In genomic region chr2:96100893-96101304, GRCh38 we compare ENCODE assay signal across 21 cellular contexts. TPM values are rescaled to one million over a fixed set of nuclear protein-coding genes. Genes with fewer than 3 reads are reported as not detected.
DNase-seq lines count a peak whose midpoint lies in the region; ATAC-seq and TF ChIP-seq lines count a peak whose summit lies in the region.
"Had no signal": no experiment of that assay in that cellular context is flagged by ENCODE, and none has a peak within 500 bp of the region (broad histone marks: within the 10 kb centered on the region; RNA-seq: fewer than 3 reads in every experiment).

No MANE protein-coding gene starts in this region.

- H3K27ac ChIP-seq in heart left ventricle, result peak overlapping the region in 3 of 12 donors; percentile 8 to 89 (median 87)
- no peak overlapping the region for H3K27ac ChIP-seq in ascending aorta
- H3K27ac ChIP-seq in neural progenitor cell, result no peak overlapping the region
- H3K27ac ChIP-seq in aorta (ENCODE audit: low read depth in 1 of 2, low read length in 2 of 2), result no peak overlapping the region
- H3K27ac ChIP-seq: tibial nerve had no signal

- intact Hi-C loops in heart left ventricle (cut with DNase I), result no loop called here
- intact Hi-C loops in cardiac septum (cut with DNase I), result no loop called here
- intact Hi-C loops in ascending aorta (cut with DNase I), result no loop called here
- intact Hi-C loops in aorta (cut with DNase I), result no loop called here

- peaks cover 0 to 13% (median 10%) of the 10 kb centered on the region in 12 donors for H3K9me3 ChIP-seq in heart left ventricle
- H3K9me3 ChIP-seq in ascending aorta, result peaks cover 5 to 9% of the 10 kb centered on the region in 2 donors
- H3K9me3 ChIP-seq in neural progenitor cell (ENCODE audit: low read depth), result no peaks in the 10 kb centered on the region
- H3K9me3 ChIP-seq in aorta (ENCODE audit: control insufficient read depth, low read length), result peaks cover 8% of the 10 kb centered on the region

- no peak for TF ChIP-seq CTCF in heart left ventricle (IDR thresholded peaks at IDR 0.05)
- no peak for TF ChIP-seq CTCF in ascending aorta (IDR thresholded peaks at IDR 0.05)
- TF ChIP-seq CTCF in neural progenitor cell (IDR thresholded peaks at IDR 0.05), result no peak

- no peaks in the 10 kb centered on the region for H3K36me3 ChIP-seq in heart left ventricle
- no peaks in the 10 kb centered on the region for H3K36me3 ChIP-seq in ascending aorta
- no peaks in the 10 kb centered on the region for H3K36me3 ChIP-seq in neural progenitor cell
- H3K36me3 ChIP-seq in aorta (ENCODE audit: control insufficient read depth in 1 of 2, insufficient read depth in 2 of 2, low read length in 1 of 2), result no peaks in the 10 kb centered on the region
- H3K36me3 ChIP-seq: esophagus muscularis mucosa, tibial nerve had no signal

- H3K79me2 ChIP-seq in neural progenitor cell (ENCODE audit: low read depth), result no peaks in the 10 kb centered on the region

- H3K4me3 ChIP-seq in heart left ventricle, result no peak overlapping the region
- no peak overlapping the region for H3K4me3 ChIP-seq in ascending aorta
- H3K4me3 ChIP-seq in neural progenitor cell, result no peak overlapping the region
- H3K4me3 ChIP-seq in aorta (ENCODE audit: low read length in 2 of 2), result no peak overlapping the region
- H3K4me3 ChIP-seq: esophagus muscularis mucosa, GM23338, tibial nerve had no signal

- ATAC-seq in heart left ventricle (no peak), aorta (ENCODE audit: low FRiP score) (no peak), GM18909 (IDR thresholded peaks at IDR 0.05; ENCODE audit: poor library complexity, unreplicated experiment) (no peak)
- ATAC-seq: GM23338; stimulated activated memory B cell treated with anti-CD40 and anti-IgM and Interleukin-4, amounts not matched to agents 10 μg/mL and 1 μg/mL and 100 μg/mL, for 72 hours had no signal

- peak overlapping the region; percentile 86 for H2AFZ ChIP-seq in neural progenitor cell (replicated peaks)

- H3K9me3 Mint-ChIP-seq in neural progenitor cell (peaks cover 12% of the 10 kb centered on the region), immature natural killer cell (peaks cover 3 to 9% (median 6%) of the 10 kb centered on the region in 6 donors)

- H3F3A ChIP-seq in neural progenitor cell (ENCODE audit: low read depth), result no peaks in the 10 kb centered on the region

- H3K9ac ChIP-seq in neural progenitor cell, result no peak overlapping the region

- H3K27me3 ChIP-seq in heart left ventricle (no peaks in the 10 kb centered on the region), ascending aorta (no peaks in the 10 kb centered on the region), neural progenitor cell (no peaks in the 10 kb centered on the region), aorta (ENCODE audit: control insufficient read depth in 1 of 2, insufficient read depth in 2 of 2, low read length in 1 of 2) (no peaks in the 10 kb centered on the region)
- H3K27me3 ChIP-seq: esophagus muscularis mucosa, tibial nerve had no signal

- H3K27me3 Mint-ChIP-seq in neural progenitor cell (ENCODE audit: insufficient read depth, low read depth) (peaks cover 3% of the 10 kb centered on the region), immature natural killer cell (ENCODE audit: low read depth in 3 of 3) (no peaks in the 10 kb centered on the region)
- H3K27me3 Mint-ChIP-seq: IgD-negative memory B cell; stimulated activated memory B cell treated with anti-CD40 and anti-IgM and Interleukin-4, amounts not matched to agents 10 μg/mL and 1 μg/mL and 100 μg/mL, for 72 hours had no signal

- H3K4me3 Mint-ChIP-seq in neural progenitor cell, result no peak overlapping the region
- no peak overlapping the region for H3K4me3 Mint-ChIP-seq in immature natural killer cell
- H3K4me3 Mint-ChIP-seq: CD8-positive, alpha-beta memory T cell; GM23338; naive B cell; stimulated activated memory B cell treated with anti-CD40 and anti-IgM and Interleukin-4, amounts not matched to agents 10 μg/mL and 1 μg/mL and 100 μg/mL, for 72 hours had no signal

- H3K4me1 Mint-ChIP-seq in neural progenitor cell, result peaks cover 7% of the 10 kb centered on the region
- no peaks in the 10 kb centered on the region for H3K4me1 Mint-ChIP-seq in immature natural killer cell
- H3K4me1 Mint-ChIP-seq: CD8-positive, alpha-beta memory T cell had no signal

- H3K4me1 ChIP-seq in heart left ventricle (peaks cover 18 to 51% (median 29%) of the 10 kb centered on the region in 12 donors), ascending aorta (peaks cover 3 to 8% of the 10 kb centered on the region in 2 donors), neural progenitor cell (peaks cover 4% of the 10 kb centered on the region), aorta (ENCODE audit: control insufficient read depth in 1 of 2, insufficient read depth in 2 of 2, low read length in 2 of 2) (no peaks in the 10 kb centered on the region)

- peak in 3 of 5 donors; percentile 5 to 37 (median 16) for DNase-seq in heart left ventricle
- no peak for DNase-seq in cardiac septum (ENCODE audit: low spot score)
- peak; percentile 4 to 47 for DNase-seq in ascending aorta (ENCODE audit: low spot score in 2 of 2)
- no peak for DNase-seq in neural progenitor cell (ENCODE audit: low spot score)
- DNase-seq in aorta, result peak; percentile 25 to 42
- no peak for DNase-seq in immature natural killer cell
- no peak for DNase-seq in hypothalamus (lab: John Stamatoyannopoulos, UW)
- DNase-seq: activated CD4-positive, alpha-beta T cell treated with anti-CD3 and anti-CD28 coated beads, Interleukin-2, amount 50 U/mL, for 1 hour; MV-4-11; naive B cell; NCI-H1930 had no signal

- 91 to 95% (median 93%) methylated on average over 3 of the region's 3 CpGs for WGBS in heart left ventricle, 4 donors
- 91 to 93% methylated on average over 3 of the region's 3 CpGs for WGBS in aorta, 2 donors

- TF ChIP-seq POLR2A in heart left ventricle (IDR thresholded peaks at IDR 0.05), result no peak

- no peak overlapping the region for H3K4me2 ChIP-seq in neural progenitor cell
- H3K4me2 ChIP-seq: GM23338 had no signal

- H3K27ac Mint-ChIP-seq in neural progenitor cell (peak overlapping the region; percentile 37), immature natural killer cell (no peak overlapping the region)
- H3K27ac Mint-ChIP-seq: GM23338; naive B cell; stimulated activated memory B cell treated with anti-CD40 and anti-IgM and Interleukin-4, amounts not matched to agents 10 μg/mL and 1 μg/mL and 100 μg/mL, for 72 hours had no signal

- H4K20me1 ChIP-seq in neural progenitor cell (ENCODE audit: low read depth), result no peaks in the 10 kb centered on the region

- no peaks in the 10 kb centered on the region for H3K36me3 Mint-ChIP-seq in neural progenitor cell
- peaks cover 0 to 7% (median 4%) of the 10 kb centered on the region in 3 donors for H3K36me3 Mint-ChIP-seq in immature natural killer cell
- H3K36me3 Mint-ChIP-seq: IgD-negative memory B cell had no signal

RNA-seq across cellular contexts. Expression of gene ADRA2B, which starts 15.5 kb away (rescaled TPM):
- total RNA-seq in heart left ventricle (1 to 10 TPM; 2.2 to 6.1 (median 3.6) TPM), cardiac septum (5.5 TPM), ascending aorta (9.4 TPM), neural progenitor cell (ENCODE audit: low replicate concordance) (3.0 and 10.5 TPM in 2 replicates), aorta (10 to 100 TPM in 1 of 2 donors, under 1 TPM in 1; 0.81 to 34.0 TPM)
- polyA plus RNA-seq in heart left ventricle (1 to 10 TPM; 1.5 to 3.5 TPM), aorta (under 1 TPM in 1 of 2 donors, not detected in 1; 0.26 TPM), immature natural killer cell (under 1 TPM in 1 of 3 donors, not detected in 2; 0.83 TPM)
- total RNA-seq: lung microvascular endothelial cell, NCI-H460, RPMI7951 had no signal
- polyA plus RNA-seq: CD8-positive, alpha-beta memory T cell; IgD-negative memory B cell had no signal

RNA-seq across cellular contexts. Expression of gene ASTL, which starts 37.4 kb away (rescaled TPM):
- total RNA-seq in heart left ventricle (not detected), cardiac septum (not detected), ascending aorta (not detected), neural progenitor cell (ENCODE audit: low replicate concordance) (not detected in 2 replicates), aorta (under 1 TPM; 0.57 to 0.62 TPM)
- polyA plus RNA-seq in heart left ventricle (under 1 TPM in 1 of 2 donors, not detected in 1; 0.14 TPM), aorta (not detected), immature natural killer cell (not detected)
- total RNA-seq: esophagus muscularis mucosa, GM23338, lung microvascular endothelial cell, NCI-H460, RPMI7951 had no signal
- polyA plus RNA-seq: IgD-negative memory B cell had no signal

RNA-seq across cellular contexts. Expression of gene DUSP2, which starts 44.3 kb away (rescaled TPM):
- total RNA-seq in heart left ventricle, result 10 to 100 TPM in 1 of 9 donors, 1 to 10 TPM in 6, under 1 TPM in 2; 0.56 to 11.1 (median 2.7) TPM
- 10 to 100 TPM in 1 of 2 donors, 1 to 10 TPM in 1; 1.4 to 23.1 TPM for polyA plus RNA-seq in heart left ventricle
- total RNA-seq in cardiac septum, result 1.3 TPM
- total RNA-seq in ascending aorta, result 7.2 TPM
- total RNA-seq in neural progenitor cell (ENCODE audit: low replicate concordance), result 2.3 TPM in 1 of 2 replicates, not detected in the other
- 1 to 10 TPM; 5.7 to 7.5 TPM for total RNA-seq in aorta
- polyA plus RNA-seq in aorta, result 1 to 10 TPM; 1.2 to 1.9 TPM
- 100 to 1,000 TPM; 272 to 875 (median 555) TPM for polyA plus RNA-seq in immature natural killer cell

Comparison
In these comparisons a context has a peak if more than half of its experiments do, and no peak if none do; other contexts are left out.
1. DNase-seq: peak in heart left ventricle (3 of 5), ascending aorta (2 of 2) and aorta (2 of 2); none in cardiac septum (single experiment), neural progenitor cell (single experiment), immature natural killer cell (0 of 3) and hypothalamus (0 of 51).